23 cellular contexts compared by ENCODE assay signal in the genomic region with DNA sequence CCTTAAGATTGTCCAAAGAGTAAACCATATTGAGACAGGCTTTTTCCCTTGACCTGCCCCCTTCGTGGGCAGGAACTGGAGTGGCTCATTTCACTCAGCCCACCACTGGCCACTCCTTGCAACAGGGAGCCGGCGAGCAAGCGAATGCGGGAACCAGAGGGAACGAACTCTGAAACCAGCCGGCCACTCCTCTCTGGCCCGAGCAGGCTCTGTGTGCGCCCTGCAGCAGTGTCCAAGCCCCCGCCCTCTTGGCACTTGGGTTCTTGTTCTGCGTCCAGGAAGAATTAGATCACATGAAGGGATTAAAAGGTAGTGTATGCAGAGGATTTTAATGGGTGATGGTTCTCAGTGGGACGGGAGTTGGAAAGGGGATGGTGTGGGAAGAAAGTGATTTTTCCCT.
DNase-seq lines count a peak whose midpoint lies in the region; ATAC-seq, FAIRE-seq and TF ChIP-seq lines count a peak whose summit lies in the region.
"Had no signal": no experiment of that assay in that cellular context is flagged by ENCODE, and none has a peak within 500 bp of the region (broad histone marks: within the 10 kb centered on the region; RNA-seq: fewer than 3 reads in every experiment).

No MANE protein-coding gene starts in this region.

- no peaks in the 10 kb centered on the region for H3K9me3 ChIP-seq in H1 (ENCODE audit: insufficient read depth in 2 of 2, low read depth in 1 of 2, low read length in 1 of 2)
- H3K9me3 ChIP-seq in spleen: peaks cover 0 to 28% (median 16%) of the 10 kb centered on the region in 8 donors
- H3K9me3 ChIP-seq: BLaER1, Caco-2 had no signal

- peaks cover 5% of the 10 kb centered on the region for H3K9me3 Mint-ChIP-seq in nephron

- no peaks in the 10 kb centered on the region for H3K36me3 Mint-ChIP-seq in nephron (ENCODE audit: low read depth)
- H3K36me3 Mint-ChIP-seq: CD4-positive, CD25-positive, alpha-beta regulatory T cell; CD8-positive, alpha-beta T cell had no signal

- H3K27ac Mint-ChIP-seq in nephron: peak overlapping the region; percentile 9 to 53 (median 15)
- H3K27ac Mint-ChIP-seq: B cell; CD4-positive, CD25-positive, alpha-beta regulatory T cell; CD8-positive, alpha-beta T cell had no signal

- H4K91ac ChIP-seq in H1 (replicated peaks; ENCODE audit: insufficient read length, low read length): no peak overlapping the region

- peaks cover 13% of the 10 kb centered on the region for H3K4me1 Mint-ChIP-seq in nephron
- H3K4me1 Mint-ChIP-seq: B cell; CD4-positive, CD25-positive, alpha-beta regulatory T cell had no signal

- H3K27me3 ChIP-seq in H1 (replicated peaks in 1 of 4; ENCODE audit: control insufficient read depth in 3 of 4, extremely low read depth in 1 of 4, insufficient read depth in 3 of 4, low read length in 3 of 4): no peaks in the 10 kb centered on the region
- H3K27me3 ChIP-seq in spleen (replicated peaks in 1 of 7): no peaks in the 10 kb centered on the region
- H3K27me3 ChIP-seq: BLaER1 had no signal

- H3K23ac ChIP-seq in H1 (ENCODE audit: insufficient read length): no peak overlapping the region

- no peak for TF ChIP-seq RAD21 in H1 (IDR thresholded peaks at IDR 0.05 in 1 of 2, conservative IDR thresholded peaks at IDR 0.05 in 1 of 2; ENCODE audit: low read depth in 2 of 2, low read length in 2 of 2)

- no peak overlapping the region for H2BK120ac ChIP-seq in H1 (replicated peaks; ENCODE audit: low read depth, low read length)

- FAIRE-seq in H1 (lab: Jason Lieb, UNC): no peak
- FAIRE-seq: A204.1, G401.6, GM12892 had no signal

- no peak overlapping the region for H2AFZ ChIP-seq in H1 (ENCODE audit: low read length)

- no peak for TF ChIP-seq EP300 in H1 (IDR thresholded peaks at IDR 0.05; ENCODE audit: borderline replicate concordance in 1 of 2, low read depth in 2 of 2, low read length in 2 of 2)

- H3K4me3 Mint-ChIP-seq in nephron: peak overlapping the region in 2 of 3 experiments; percentile 70 to 80
- H3K4me3 Mint-ChIP-seq: B cell; CD4-positive, CD25-positive, alpha-beta regulatory T cell; CD8-positive, alpha-beta T cell had no signal

- no peak overlapping the region for H2BK12ac ChIP-seq in H1 (ENCODE audit: low read depth, low read length)

- no peak overlapping the region for H4K5ac ChIP-seq in H1 (ENCODE audit: insufficient read length, low read depth, low read length)

- no peaks in the 10 kb centered on the region for H3K27me3 Mint-ChIP-seq in nephron (ENCODE audit: low read depth)
- H3K27me3 Mint-ChIP-seq: B cell; CD4-positive, CD25-positive, alpha-beta regulatory T cell had no signal

- no peak overlapping the region for H3K14ac ChIP-seq in H1 (ENCODE audit: insufficient read length)

- whole genome bisulfite sequencing in H1 (ENCODE audit: extremely low coverage in 1 of 2, insufficient coverage in 1 of 2, insufficient read length in 1 of 2, insufficient replicate concordance in 2 of 2, low coverage in 1 of 2, low lambda C conversion rate in 2 of 2, missing lambda C conversion rate in 1 of 2), 2 experiments: 80 to 95% methylated on average over 1 to 12 of the region's 12 CpGs
- WGBS in spleen, 5 donors: 86 to 94% (median 91%) methylated on average over 12 of the region's 12 CpGs

- H3K9ac ChIP-seq in H1 (replicated peaks in 1 of 4; ENCODE audit: extremely low read depth in 1 of 4, low read depth in 3 of 4, low read length in 3 of 4): no peak overlapping the region
- H3K9ac ChIP-seq: BLaER1 had no signal

- no peak overlapping the region for H2BK15ac ChIP-seq in H1 (ENCODE audit: low read length)

- no peaks in the 10 kb centered on the region for H4K20me1 ChIP-seq in H1 (replicated peaks in 1 of 2; ENCODE audit: control insufficient read depth in 1 of 2, insufficient read depth in 2 of 2, low read length in 2 of 2)
- H4K20me1 ChIP-seq: BLaER1 had no signal

- H3K4me3 ChIP-seq in H1 (ENCODE audit: extremely low read depth in 1 of 4, insufficient read depth in 2 of 4, low read depth in 3 of 4, low read length in 4 of 4) (no peak overlapping the region), spleen (no peak overlapping the region)
- H3K4me3 ChIP-seq: BLaER1 had no signal

- TF ChIP-seq POLR2A in H1 (IDR thresholded peaks at IDR 0.05; ENCODE audit: control extremely low read depth in 1 of 2, low read depth in 2 of 2, low read length in 2 of 2) (no peak), spleen (IDR thresholded peaks at IDR 0.05) (no peak)

- TF ChIP-seq CTCF in H1 (IDR thresholded peaks at IDR 0.05; ENCODE audit: control extremely low read depth in 1 of 3, insufficient read depth in 1 of 3, low read depth in 1 of 3, low read length in 3 of 3) (no peak), nephron (IDR thresholded peaks at IDR 0.05; ENCODE audit: unreplicated experiment in 3 of 3) (no peak), spleen (IDR thresholded peaks at IDR 0.05 in 8 of 11, conservative IDR thresholded peaks at IDR 0.05 in 3 of 11) (no peak)

- DNase-seq in Right ventricle myocardium inferior (ENCODE audit: missing footprints) (peak; percentile 25), cardiac septum (ENCODE audit: low spot score) (no peak), H1 (ENCODE audit: low read depth in 1 of 2, low spot score in 2 of 2) (no peak), spleen (peak; percentile 66), NCI-H146 (lab: John Stamatoyannopoulos, UW) (no peak)
- no peak for DNase-seq in central memory CD4-positive, alpha-beta T cell
- DNase-seq: Caco-2; CD4-positive, CD25-positive, alpha-beta regulatory T cell; CD8-positive, alpha-beta T cell; DMS153; DND-41; GOT3; H7 had no signal

- CTCF ChIA-PET in H1 (lab: Charles Lee; ENCODE audit: partially characterized antibody): interaction anchor here (0.6 to 2.1 kb wide), 3 partner anchors 11 to 624 kb away, joined by 3 to 9 read pairs (median 4); no protein-coding TSS in a partner anchor

- 0 out of 2 replicates have a peak overlapping the region, but pooled peaks have one; percentile 53 for H2AK5ac ChIP-seq in H1 (ENCODE audit: low read depth, low read length)

- no peak overlapping the region for H3K4me2 ChIP-seq in H1 (ENCODE audit: insufficient read depth in 1 of 2, low read depth in 2 of 2, low read length in 2 of 2)
- H3K4me2 ChIP-seq: BLaER1 had no signal

- H3K36me3 ChIP-seq in H1 (ENCODE audit: control insufficient read depth in 2 of 4, insufficient read depth in 4 of 4, low read length in 3 of 4) (no peaks in the 10 kb centered on the region), spleen (no peaks in the 10 kb centered on the region)
- H3K36me3 ChIP-seq: BLaER1 had no signal

- no peak for ATAC-seq in Right ventricle myocardium inferior
- no peak for ATAC-seq in GM19328 (IDR thresholded peaks at IDR 0.05; ENCODE audit: unreplicated experiment)
- ATAC-seq: CD8-positive, alpha-beta T cell; HCT116 had no signal

- H3K18ac ChIP-seq in H1 (ENCODE audit: extremely low read depth, low read length): no peak overlapping the region

- H2BK20ac ChIP-seq in H1 (ENCODE audit: low read length): no peak overlapping the region

- intact Hi-C loops in Right ventricle myocardium inferior (cut with DNase I): no loop called here
- intact Hi-C loops in cardiac septum (cut with DNase I): no loop called here
- intact Hi-C loops in spleen (cut with DNase I; ENCODE audit: low total_unique reads): no loop called here

- H3K79me1 ChIP-seq in H1 (ENCODE audit: low read depth, low read length): no peaks in the 10 kb centered on the region

- H2BK5ac ChIP-seq in H1 (ENCODE audit: low read depth, low read length): no peak overlapping the region

- H3K23me2 ChIP-seq in H1 (ENCODE audit: low read depth, low read length): no peaks in the 10 kb centered on the region

- no peaks in the 10 kb centered on the region for H3K79me2 ChIP-seq in H1 (ENCODE audit: control insufficient read depth in 1 of 2, insufficient read depth in 2 of 2, low read length in 2 of 2)

- H3K27ac ChIP-seq in H1 (ENCODE audit: low read depth, low read length): no peak overlapping the region
- no peak overlapping the region for H3K27ac ChIP-seq in spleen
- H3K27ac ChIP-seq: 22Rv1, BLaER1, C4-2B had no signal

- no peaks in the 10 kb centered on the region for H3K4me1 ChIP-seq in H1 (replicated peaks in 1 of 4; ENCODE audit: control insufficient read depth in 3 of 4, insufficient read depth in 4 of 4, low read length in 3 of 4)
- H3K4me1 ChIP-seq in spleen: no peaks in the 10 kb centered on the region
- H3K4me1 ChIP-seq: BLaER1, Caco-2 had no signal

- no peak overlapping the region for H3K56ac ChIP-seq in H1 (replicated peaks; ENCODE audit: insufficient read length, low read depth, low read length)

- no peak overlapping the region for H3K4ac ChIP-seq in H1 (replicated peaks; ENCODE audit: insufficient read length, low read depth, low read length)

- no peak overlapping the region for H4K8ac ChIP-seq in H1 (ENCODE audit: extremely low read depth, insufficient read depth, low read length)

- POLR2A ChIA-PET in H1 (lab: Charles Lee; ENCODE audit: partially characterized antibody): no interaction called here

TF ChIP-seq in H1, 55 proteins besides CTCF, POLR2A, EP300 and RAD21:
- TF ChIP-seq SUZ12 (IDR thresholded peaks at IDR 0.05; ENCODE audit: low read length): no peak
- TF ChIP-seq HDAC2 (IDR thresholded peaks at IDR 0.05; ENCODE audit: borderline replicate concordance in 1 of 2, low read depth in 2 of 2, low read length in 2 of 2): no peak
- TF ChIP-seq SP2 (IDR thresholded peaks at IDR 0.05; ENCODE audit: low read length): no peak
- TF ChIP-seq JUND (IDR thresholded peaks at IDR 0.05; ENCODE audit: low read length): no peak

Comparison
In these comparisons a context has a peak if more than half of its experiments do, and no peak if none do; other contexts are left out.
1. DNase-seq: peak in Right ventricle myocardium inferior (single experiment) and spleen (single experiment); none in cardiac septum (single experiment), H1 (0 of 2), NCI-H146 (single experiment) and central memory CD4-positive, alpha-beta T cell (single experiment).